In genomic region chr10:70459061-70459770, GRCh38 we compare ENCODE assay signal across 1 cellular context.
TF ChIP-seq lines count a peak whose summit lies in the region.

No MANE protein-coding gene starts in this region.

TF ChIP-seq in K562, 482 proteins besides CTCF, POLR2A, EP300 and RAD21 (continued from another document):
- no peak for TF ChIP-seq HINFP (tag; conservative IDR thresholded peaks at IDR 0.05; ENCODE audit: low read depth)
- TF ChIP-seq POLR2G (IDR thresholded peaks at IDR 0.05; ENCODE audit: low read depth, low read length): no peak
- TF ChIP-seq ATF2 (CRISPR knock-in tag; IDR thresholded peaks at IDR 0.05): no peak
- no peak for TF ChIP-seq ZBTB49 (CRISPR knock-in tag; IDR thresholded peaks at IDR 0.05; ENCODE audit: borderline replicate concordance)
- no peak for TF ChIP-seq CHD1 (IDR thresholded peaks at IDR 0.05; ENCODE audit: low read length)
- TF ChIP-seq CEBPG (CRISPR knock-in tag; IDR thresholded peaks at IDR 0.05): no peak
- no peak for TF ChIP-seq CEBPG (tag; conservative IDR thresholded peaks at IDR 0.05 in 1 of 2, IDR thresholded peaks at IDR 0.05 in 1 of 2)
